22 cellular contexts compared by ENCODE assay signal in the genomic region with DNA sequence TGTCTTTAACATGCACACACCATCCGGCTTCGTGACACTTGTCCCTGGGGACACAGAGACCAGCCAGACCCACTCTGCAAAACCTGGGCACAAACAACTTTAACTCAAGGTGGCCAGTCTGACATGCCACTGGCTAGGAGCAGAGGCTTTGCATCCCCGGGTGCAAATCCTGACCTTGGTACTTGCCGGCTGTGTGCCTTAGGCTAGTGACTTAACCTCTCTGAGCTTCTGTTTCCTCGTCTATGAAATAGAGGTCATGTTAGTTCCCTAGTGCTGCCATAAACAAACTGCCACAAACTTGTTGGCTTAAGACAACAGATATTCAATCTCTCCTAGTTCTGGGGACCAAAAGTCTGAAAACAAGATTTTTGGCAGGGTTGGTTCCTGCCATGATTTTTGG.
DNase-seq lines count a peak whose midpoint lies in the region; ATAC-seq and TF ChIP-seq lines count a peak whose summit lies in the region.
"Had no signal": no experiment of that assay in that cellular context is flagged by ENCODE, and none has a peak within 500 bp of the region (broad histone marks: within the 10 kb centered on the region; RNA-seq: fewer than 3 reads in every experiment).

No MANE protein-coding gene starts in this region.

- no peak for DNase-seq in right atrium auricular region (ENCODE audit: low spot score)
- DNase-seq in cardiac septum (ENCODE audit: low spot score), result no peak
- DNase-seq in activated T-cell treated with anti-CD3 and anti-CD28 coated beads, Interleukin-2, amount 50 U/mL, for 48 hours, result no peak
- DNase-seq: activated CD4-positive, alpha-beta T cell treated with anti-CD3 and anti-CD28 coated beads, Interleukin-2, amount 10 ng/mL, durations not matched to agents 24 days and 14 days; activated naive CD4-positive, alpha-beta T cell treated with anti-CD3 and anti-CD28 coated beads, Interleukin-2, amount 10 ng/mL, durations not matched to agents 7 days and 5 days; amniotic stem cell; CD8-positive, alpha-beta memory T cell; central memory CD4-positive, alpha-beta T cell; NCI-H1092; NCI-H187 treated with DMSO at 0.1 percent for 48 hours; stimulated activated naive CD4-positive, alpha-beta T cell treated with Interleukin-2 at 50 U/mL for 16 hours had no signal

- no peaks in the 10 kb centered on the region for H3K27me3 ChIP-seq in right atrium auricular region
- no peaks in the 10 kb centered on the region for H3K27me3 ChIP-seq in layer of hippocampus (ENCODE audit: control insufficient read depth, insufficient read depth, low read length)
- H3K27me3 ChIP-seq in rectal smooth muscle tissue (ENCODE audit: control insufficient read depth, insufficient read depth, low read length), result no peaks in the 10 kb centered on the region
- H3K27me3 ChIP-seq: pancreas had no signal

- no peaks in the 10 kb centered on the region for H3K9me3 ChIP-seq in right atrium auricular region
- H3K9me3 ChIP-seq: A549, pancreas, transverse colon had no signal

- H3K4me1 ChIP-seq in right atrium auricular region (peaks cover 0 to 24% of the 10 kb centered on the region in 2 donors), rectal smooth muscle tissue (ENCODE audit: control insufficient read depth, insufficient read depth, low read length) (no peaks in the 10 kb centered on the region)
- H3K4me1 ChIP-seq: A549 had no signal

- H3K4me3 ChIP-seq in right atrium auricular region (no peak overlapping the region), rectal smooth muscle tissue (ENCODE audit: low read length) (no peak overlapping the region)
- H3K4me3 ChIP-seq: A549, pancreas, transverse colon had no signal

- intact Hi-C loops in cardiac septum (cut with DNase I), result no loop called here

- ATAC-seq in HG03571 (IDR thresholded peaks at IDR 0.05; ENCODE audit: unreplicated experiment) (no peak), HG03520 (IDR thresholded peaks at IDR 0.05; ENCODE audit: unreplicated experiment) (no peak), HG03432 (IDR thresholded peaks at IDR 0.05; ENCODE audit: unreplicated experiment) (no peak)
- ATAC-seq: A549; natural killer cell treated with Interleukin-12 subunit alpha and Interleukin-12 subunit beta and Interleukin-15 and Interleukin-18, amount 100 ng/mL, for 72 hours had no signal

- H3K9ac ChIP-seq in rectal smooth muscle tissue (ENCODE audit: low read length), result no peak overlapping the region

- peak overlapping the region; percentile 59 to 72 for H3K27ac ChIP-seq in right atrium auricular region
- peak overlapping the region; percentile 50 for H3K27ac ChIP-seq in layer of hippocampus (ENCODE audit: low read depth, low read length)
- H3K27ac ChIP-seq in rectal smooth muscle tissue (ENCODE audit: low read depth, low read length), result peak overlapping the region; percentile 29
- H3K27ac ChIP-seq: A549, RWPE1, VCaP had no signal

- H3K36me3 ChIP-seq in right atrium auricular region, result no peaks in the 10 kb centered on the region
- H3K36me3 ChIP-seq in rectal smooth muscle tissue (ENCODE audit: control insufficient read depth, insufficient read depth, low read length), result no peaks in the 10 kb centered on the region
- H3K36me3 ChIP-seq: pancreas, transverse colon had no signal

- TF ChIP-seq CTCF in right atrium auricular region (IDR thresholded peaks at IDR 0.05), result no peak
